In the genomic region with DNA sequence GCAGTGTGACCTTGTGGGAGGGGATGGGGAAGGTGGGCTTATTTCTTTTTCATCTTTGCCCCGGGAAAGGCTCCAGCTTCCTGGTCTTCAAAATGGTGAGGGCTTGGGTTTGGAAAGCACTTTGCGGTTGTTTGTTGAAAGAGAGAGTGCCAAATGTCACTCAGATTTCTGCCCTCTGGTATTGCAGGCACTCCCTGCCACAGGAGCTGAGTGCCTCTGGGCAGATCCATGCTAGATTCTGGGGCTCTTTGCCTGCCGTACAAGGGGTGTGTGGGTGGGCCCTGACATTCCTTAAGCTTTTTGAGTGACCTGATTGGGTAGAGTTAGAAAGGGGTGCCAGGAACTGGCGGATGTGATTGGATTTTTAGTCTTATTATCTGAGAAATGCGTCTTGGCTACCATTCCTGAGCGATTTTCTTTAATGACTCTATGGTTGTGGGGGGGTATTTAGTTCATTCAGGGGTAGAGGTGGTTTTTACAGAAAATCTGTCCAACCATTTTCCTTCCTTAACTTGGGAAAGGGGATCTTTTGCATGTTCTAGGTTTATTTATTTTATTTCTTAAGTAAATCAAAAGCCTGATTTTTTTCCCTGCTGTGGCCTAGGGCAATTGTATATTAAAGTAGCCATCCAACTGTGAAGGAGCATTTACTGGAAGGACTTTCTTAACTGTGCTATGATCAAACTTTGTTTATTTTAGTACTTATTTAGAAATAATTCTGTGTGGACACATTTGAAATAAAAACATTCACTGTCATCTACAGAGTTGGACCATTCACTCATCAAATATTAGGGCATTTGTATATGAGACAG, we compare ENCODE assay signal across 8 cellular contexts. TPM values are rescaled to one million over a fixed set of nuclear protein-coding genes. Genes with fewer than 3 reads are reported as not detected.
DNase-seq lines count a peak whose midpoint lies in the region; ATAC-seq and TF ChIP-seq lines count a peak whose summit lies in the region.

No MANE protein-coding gene starts in this region.

- H3K9ac ChIP-seq in liver (ENCODE audit: low read depth in 1 of 2, low read length in 2 of 2) = peak overlapping the region; percentile 53 to 79

- H3K4me1 Mint-ChIP-seq in MCF 10A (ENCODE audit: insufficient read depth, unreplicated experiment) = peaks cover 33% of the 10 kb centered on the region
- peaks cover 24 to 42% of the 10 kb centered on the region in 2 donors for H3K4me1 Mint-ChIP-seq in stimulated activated naive B cell treated with anti-CD40 and anti-IgM and Interleukin-4, amounts not matched to agents 10 μg/mL and 1 μg/mL and 100 μg/mL, for 72 hours

- no peaks in the 10 kb centered on the region for H3K36me3 ChIP-seq in liver (ENCODE audit: control insufficient read depth in 4 of 4, insufficient read depth in 3 of 4, low read depth in 1 of 4, low read length in 3 of 4)

- H3K27ac ChIP-seq in liver (ENCODE audit: low read depth in 1 of 2, low read length in 2 of 2) = peak overlapping the region; percentile 99 to 100

- H3K9me3 ChIP-seq in liver (ENCODE audit: control insufficient read depth in 4 of 4, low read length in 3 of 4) = no peaks in the 10 kb centered on the region

- ATAC-seq in stimulated activated naive B cell treated with anti-CD40 and anti-IgM and Interleukin-4, amounts not matched to agents 10 μg/mL and 1 μg/mL and 100 μg/mL, for 72 hours (replicated peaks) = no peak
- ATAC-seq in GM18502 (IDR thresholded peaks at IDR 0.05; ENCODE audit: poor library complexity, unreplicated experiment) (no peak), HG03045 (IDR thresholded peaks at IDR 0.05; ENCODE audit: unreplicated experiment) (no peak)

- peaks cover 14 to 72% (median 51%) of the 10 kb centered on the region in 4 donors for H3K4me1 ChIP-seq in liver (ENCODE audit: control insufficient read depth in 4 of 4, insufficient read depth in 4 of 4, low read length in 3 of 4)

- BruUV-seq in MCF 10A (replicated peaks; lab: Mats Ljungman, UMichigan) = no TSS peak

- H3K27me3 ChIP-seq in liver (ENCODE audit: control insufficient read depth in 4 of 4, insufficient read depth in 4 of 4, low read length in 3 of 4) = no peaks in the 10 kb centered on the region

- no peaks in the 10 kb centered on the region for H3K27me3 Mint-ChIP-seq in MCF 10A (ENCODE audit: insufficient read depth, unreplicated experiment)
- no peaks in the 10 kb centered on the region for H3K27me3 Mint-ChIP-seq in stimulated activated naive B cell treated with anti-CD40 and anti-IgM and Interleukin-4, amounts not matched to agents 10 μg/mL and 1 μg/mL and 100 μg/mL, for 72 hours

- no peak overlapping the region for H3K4me3 Mint-ChIP-seq in MCF 10A (ENCODE audit: unreplicated experiment)
- H3K4me3 Mint-ChIP-seq in stimulated activated naive B cell treated with anti-CD40 and anti-IgM and Interleukin-4, amounts not matched to agents 10 μg/mL and 1 μg/mL and 100 μg/mL, for 72 hours = no peak overlapping the region

- H3K4me3 ChIP-seq in AG04449 (ENCODE audit: low read depth, low read length) (peak overlapping the region; percentile 90), HFF-Myc (replicated peaks; ENCODE audit: low read depth, low read length) (peak overlapping the region; percentile 87), liver (ENCODE audit: low read depth in 1 of 3, low read length in 3 of 3) (peak overlapping the region in 2 of 3 donors; percentile 73 to 78)

- no peaks in the 10 kb centered on the region for H3K9me3 Mint-ChIP-seq in MCF 10A (ENCODE audit: unreplicated experiment)
- peaks cover 3 to 4% of the 10 kb centered on the region in 2 donors for H3K9me3 Mint-ChIP-seq in stimulated activated naive B cell treated with anti-CD40 and anti-IgM and Interleukin-4, amounts not matched to agents 10 μg/mL and 1 μg/mL and 100 μg/mL, for 72 hours

- no peaks in the 10 kb centered on the region for H3K36me3 Mint-ChIP-seq in MCF 10A (ENCODE audit: insufficient read depth, unreplicated experiment)
- H3K36me3 Mint-ChIP-seq in stimulated activated naive B cell treated with anti-CD40 and anti-IgM and Interleukin-4, amounts not matched to agents 10 μg/mL and 1 μg/mL and 100 μg/mL, for 72 hours = peaks cover 10 to 16% of the 10 kb centered on the region in 2 donors

- peak; percentile 28 to 57 for TF ChIP-seq RAD21 in liver (IDR thresholded peaks at IDR 0.05)

- 11% methylated on average over 6 of the region's 6 CpGs for WGBS in liver

- CTCF ChIA-PET in AG04449 (lab: Yijun Ruan, JAX) = interaction anchor here (0.7 to 4.0 kb wide), 6 partner anchors 9 to 149 kb away, joined by 3 to 34 read pairs (median 4); no protein-coding TSS in a partner anchor
- CTCF ChIA-PET in MCF 10A (lab: Yijun Ruan, JAX) = interaction anchor here (0.6 to 1.6 kb wide), 5 partner anchors 37 to 286 kb away, joined by 3 to 16 read pairs (median 3); no protein-coding TSS in a partner anchor

- TF ChIP-seq CTCF in AG04449 (IDR thresholded peaks at IDR 0.05; ENCODE audit: insufficient read depth, low read length, missing control alignments) (no peak), HFF-Myc (IDR thresholded peaks at IDR 0.05; ENCODE audit: low read depth, low read length, missing control alignments) (no peak), MCF 10A (IDR thresholded peaks at IDR 0.05; ENCODE audit: unreplicated experiment) (no peak), liver (IDR thresholded peaks at IDR 0.05; ENCODE audit: low read depth, low read length, missing input control) (no peak)

- intact Hi-C loops in MCF 10A (cut with micrococcal nuclease) = loop anchor here (5.0 kb wide), 1 partner anchor 268 kb away; the partner anchor contains the start of gene SAE1

- no peak for DNase-seq in AG04449 (ENCODE audit: low read depth, low spot score)
- DNase-seq in HFF-Myc (ENCODE audit: extremely low read depth, low read depth) = peak; percentile 38
- DNase-seq in MCF 10A (ENCODE audit: unreplicated experiment) = peak; percentile 85
- DNase-seq in stimulated activated CD4-positive, alpha-beta T cell treated with anti-CD3 and anti-CD28 coated beads, Interleukin-15, amount 100 ng/mL, for 24 hours = no peak
- no peak for DNase-seq in stimulated activated naive B cell treated with anti-CD40 and anti-IgM and Interleukin-4, amounts not matched to agents 10 μg/mL and 1 μg/mL and 100 μg/mL, for 72 hours

- no peak overlapping the region for H3K27ac Mint-ChIP-seq in MCF 10A (ENCODE audit: low read depth, unreplicated experiment)
- no peak overlapping the region for H3K27ac Mint-ChIP-seq in stimulated activated naive B cell treated with anti-CD40 and anti-IgM and Interleukin-4, amounts not matched to agents 10 μg/mL and 1 μg/mL and 100 μg/mL, for 72 hours

- POLR2A ChIA-PET in AG04449 (lab: Yijun Ruan, JAX) = interaction anchor here (0.9 to 1.2 kb wide), 4 partner anchors 10 to 112 kb away, joined by 3 to 5 read pairs (median 3); partner anchors contain the start of gene SLC1A5
- POLR2A ChIA-PET in MCF 10A (lab: Yijun Ruan, JAX) = interaction anchor here (0.9 to 5.9 kb wide), 16 partner anchors 10 to 368 kb away, joined by 3 to 59 read pairs (median 6); partner anchors contain the start of genes AP2S1, CALM3 and ZC3H4

TF ChIP-seq in liver, 16 proteins besides CTCF, POLR2A, EP300 and RAD21 (continues in another document):
- TF ChIP-seq HNF4A (conservative IDR thresholded peaks at IDR 0.05) = peak; percentile 34 to 51
- no peak for TF ChIP-seq EGR1 (IDR thresholded peaks at IDR 0.05; ENCODE audit: low read depth in 2 of 2)
- peak in 1 of 2 donors; percentile 24 for TF ChIP-seq JUND (IDR thresholded peaks at IDR 0.05)
- TF ChIP-seq FOXA2 (IDR thresholded peaks at IDR 0.05) = no peak
- TF ChIP-seq NR2F2 (IDR thresholded peaks at IDR 0.05) = no peak
- TF ChIP-seq GABPA (IDR thresholded peaks at IDR 0.05 in 1 of 2, conservative IDR thresholded peaks at IDR 0.05 in 1 of 2) = no peak
- TF ChIP-seq HNF4G (IDR thresholded peaks at IDR 0.05) = peak; percentile 6
- TF ChIP-seq YY1 (IDR thresholded peaks at IDR 0.05) = peak; percentile 89
- no peak for TF ChIP-seq FOXA1 (IDR thresholded peaks at IDR 0.05)
- peak in 1 of 2 donors; percentile 24 for TF ChIP-seq RXRA (IDR thresholded peaks at IDR 0.05)
- peak; percentile 12 for TF ChIP-seq TAF1 (conservative IDR thresholded peaks at IDR 0.05)
- TF ChIP-seq ZBTB33 (IDR thresholded peaks at IDR 0.05) = no peak

RNA-seq across cellular contexts. Expression of gene ARHGAP35, which starts 3.2 kb away (rescaled TPM):
- total RNA-seq in MCF 10A (2022) = 46.9 and 52.1 TPM in 2 replicates
- 10 to 100 TPM; 26.3 to 49.2 TPM for total RNA-seq in liver
- 10 to 100 TPM; 15.5 to 17.2 TPM for polyA plus RNA-seq in liver

RNA-seq across cellular contexts. Expression of gene AP2S1, which starts 13.4 kb away (rescaled TPM):
- total RNA-seq in MCF 10A (2022) = 237 and 252 TPM in 2 replicates
- 10 to 100 TPM; 28.3 to 71.2 TPM for total RNA-seq in liver
- polyA plus RNA-seq in liver = 100 to 1,000 TPM in 1 of 2 donors, 10 to 100 TPM in 1; 86.9 to 168 TPM

Comparison
In these comparisons a context has a peak if more than half of its experiments do, and no peak if none do; other contexts are left out.
1. DNase-seq: peak in HFF-Myc (single experiment) and MCF 10A (single experiment); none in AG04449 (single experiment), stimulated activated CD4-positive, alpha-beta T cell treated with anti-CD3 and anti-CD28 coated beads, Interleukin-15, amount 100 ng/mL, for 24 hours (single experiment) and stimulated activated naive B cell treated with anti-CD40 and anti-IgM and Interleukin-4, amounts not matched to agents 10 μg/mL and 1 μg/mL and 100 μg/mL, for 72 hours (single experiment).
2. Peak in every context shown above with its lines, with median percentiles within 50 percentile points of each other: H3K4me3 ChIP-seq.